12 cellular contexts compared by ENCODE assay signal in the genomic region with DNA sequence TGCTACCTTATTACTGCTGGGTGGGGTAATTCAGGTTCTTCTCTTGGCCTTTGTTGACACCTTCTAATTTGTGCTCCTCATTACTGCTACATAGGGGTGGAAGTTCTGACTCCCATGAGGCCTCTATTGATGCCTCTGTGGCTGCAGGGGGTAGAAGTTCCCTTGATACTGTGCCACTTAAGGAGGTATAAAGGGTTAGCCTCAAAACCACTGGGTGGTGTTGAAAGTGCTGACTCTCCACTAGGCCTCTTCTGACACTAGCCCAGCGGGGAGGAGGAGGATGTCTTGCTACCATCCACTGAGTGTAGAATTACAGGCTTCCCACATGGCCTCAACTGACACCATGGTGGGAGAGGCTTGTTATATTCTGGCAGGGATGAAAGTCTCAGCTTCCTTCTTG. TPM values are rescaled to one million over a fixed set of nuclear protein-coding genes. Genes with fewer than 3 reads are reported as not detected.
A peak's percentile ranks its signal among the peaks of the same experiment; 100 is the strongest.
DNase-seq lines count a peak whose midpoint lies in the region; ATAC-seq and TF ChIP-seq lines count a peak whose summit lies in the region.
"Had no signal": no experiment of that assay in that cellular context is flagged by ENCODE, and none has a peak within 500 bp of the region (broad histone marks: within the 10 kb centered on the region; RNA-seq: fewer than 3 reads in every experiment).

No MANE protein-coding gene starts in this region.

- TF ChIP-seq CTCF in fibroblast of lung (conservative IDR thresholded peaks at IDR 0.05 in 1 of 2, IDR thresholded peaks at IDR 0.05 in 1 of 2; ENCODE audit: low read depth in 1 of 2, low read length in 2 of 2): no peak
- no peak for TF ChIP-seq CTCF in GM13977 (IDR thresholded peaks at IDR 0.05; ENCODE audit: extremely low read depth, insufficient read depth, missing control alignments)

- H2AFZ ChIP-seq in fibroblast of lung (ENCODE audit: low read length): no peak overlapping the region

- H3K27me3 ChIP-seq in fibroblast of lung (ENCODE audit: control insufficient read depth, insufficient read depth, low read length): no peaks in the 10 kb centered on the region
- H3K27me3 ChIP-seq: BLaER1 treated with 17β-estradiol and CSF1 and Interleukin-3, amounts not matched to agents 10 nM and 100 nM had no signal

- H3K9ac ChIP-seq in fibroblast of lung (ENCODE audit: insufficient read depth, low read length): no peak overlapping the region
- H3K9ac ChIP-seq: BLaER1 treated with 17β-estradiol and CSF1 and Interleukin-3, amounts not matched to agents 10 nM and 100 nM had no signal

- no peak overlapping the region for H3K4me3 ChIP-seq in fibroblast of lung (replicated peaks in 1 of 4; ENCODE audit: control extremely low read depth in 1 of 4, insufficient read depth in 1 of 4, low read depth in 3 of 4, low read length in 4 of 4)
- H3K4me3 ChIP-seq: BLaER1 treated with 17β-estradiol and CSF1 and Interleukin-3, amounts not matched to agents 10 nM and 100 nM had no signal

- peak; percentile 25 for DNase-seq in EH (ENCODE audit: low read depth)
- DNase-seq in SIG-M5 (lab: John Stamatoyannopoulos, UW): peak; percentile 43
- peak; percentile 17 to 49 for DNase-seq in fibroblast of lung (ENCODE audit: low read depth in 2 of 2)
- no peak for DNase-seq in GM13977 (ENCODE audit: low spot score)
- no peak for DNase-seq in HuH-7.5 (ENCODE audit: low spot score)
- DNase-seq: activated CD4-positive, CD25-positive, alpha-beta regulatory T cell treated with anti-CD3 and anti-CD28 coated beads, Interleukin-2, amount 50 U/mL, for 72 hours; NCI-H1417 treated with DMSO at 0.1 percent for 48 hours; substantia nigra had no signal

- no peaks in the 10 kb centered on the region for H3K9me3 ChIP-seq in fibroblast of lung (ENCODE audit: control insufficient read depth, insufficient read depth, low read depth, low read length)
- H3K9me3 ChIP-seq: BLaER1 treated with 17β-estradiol and CSF1 and Interleukin-3, amounts not matched to agents 10 nM and 100 nM had no signal

- in situ Hi-C loops in GM13977 (cut with MboI; ENCODE audit: low pct_unique_long_range_greater_than_20kb, low sequenced_read_pairs, unreplicated experiment): no loop called here

- H3K27ac ChIP-seq in fibroblast of lung (ENCODE audit: insufficient read depth, low read length): no peak overlapping the region
- H3K27ac ChIP-seq: BLaER1 treated with 17β-estradiol and CSF1 and Interleukin-3, amounts not matched to agents 10 nM and 100 nM had no signal

- no peak overlapping the region for H3K4me2 ChIP-seq in fibroblast of lung (ENCODE audit: extremely low read depth, insufficient read depth, low read length)

- H3K4me1 ChIP-seq in fibroblast of lung (ENCODE audit: control insufficient read depth, extremely low read depth, insufficient read depth, low read length): no peaks in the 10 kb centered on the region

- H4K20me1 ChIP-seq in fibroblast of lung (ENCODE audit: control insufficient read depth, extremely low read depth, insufficient read depth, low read length): no peaks in the 10 kb centered on the region
- H4K20me1 ChIP-seq: BLaER1 treated with 17β-estradiol and CSF1 and Interleukin-3, amounts not matched to agents 10 nM and 100 nM had no signal

- ATAC-seq in HG03060 (IDR thresholded peaks at IDR 0.05; ENCODE audit: low read depth, unreplicated experiment) (peak; percentile 62), HG02610 (IDR thresholded peaks at IDR 0.05; ENCODE audit: unreplicated experiment) (no peak), HG02642 (IDR thresholded peaks at IDR 0.05; ENCODE audit: poor library complexity, unreplicated experiment) (no peak)

- no peaks in the 10 kb centered on the region for H3K36me3 ChIP-seq in fibroblast of lung (ENCODE audit: control insufficient read depth, insufficient read depth, low read length)
- H3K36me3 ChIP-seq: BLaER1 treated with 17β-estradiol and CSF1 and Interleukin-3, amounts not matched to agents 10 nM and 100 nM had no signal

- no peaks in the 10 kb centered on the region for H3K79me2 ChIP-seq in fibroblast of lung (ENCODE audit: control insufficient read depth, insufficient read depth, low read length)

RNA-seq across cellular contexts. Expression of a gene that starts 36.7 kb away (rescaled TPM):
- 7.4 and 13.7 TPM in 2 replicates for total RNA-seq in fibroblast of lung
- polyA plus RNA-seq in fibroblast of lung: 5.2 and 5.7 TPM in 2 replicates
- polyA plus RNA-seq in fibroblast of lung (2012): 8.0 TPM in 2 replicates
- 0.15 TPM in 1 of 2 replicates, not detected in the other for polyA minus RNA-seq in fibroblast of lung (ENCODE audit: low replicate concordance)

Comparison
In these comparisons a context has a peak if more than half of its experiments do, and no peak if none do; other contexts are left out.
1. DNase-seq: peak in EH (single experiment), SIG-M5 (single experiment) and fibroblast of lung (2 of 2); none in GM13977 (single experiment) and HuH-7.5 (single experiment).